2 cellular contexts compared by ENCODE assay signal in genomic region chr3:171116802-171117395, GRCh38.
TF ChIP-seq lines count a peak whose summit lies in the region.

No MANE protein-coding gene starts in this region.

TF ChIP-seq in HCT116, 20 proteins besides CTCF, POLR2A, EP300 and RAD21 (continued from another document):
- TF ChIP-seq MAX (IDR thresholded peaks at IDR 0.05) (no peak), ATF3 (IDR thresholded peaks at IDR 0.05) (no peak), EGR1 (IDR thresholded peaks at IDR 0.05; ENCODE audit: low read depth) (no peak), TCF7L2 (IDR thresholded peaks at IDR 0.05; ENCODE audit: borderline replicate concordance, extremely low read depth, insufficient read depth, insufficient read length) (no peak)
TF ChIP-seq in HCT116: peak in this region for 0.

TF ChIP-seq in H1, 55 proteins besides CTCF, POLR2A, EP300 and RAD21 (continued from another document):
- no peak for TF ChIP-seq USF2 (IDR thresholded peaks at IDR 0.05; ENCODE audit: low read length)
- peak; percentile 68 for TF ChIP-seq E2F6 (IDR thresholded peaks at IDR 0.05)
- no peak for TF ChIP-seq CHD7 (IDR thresholded peaks at IDR 0.05; ENCODE audit: insufficient replicate concordance, low read length)
- no peak for TF ChIP-seq TCF12 (IDR thresholded peaks at IDR 0.05; ENCODE audit: low read depth, low read length)
- TF ChIP-seq SRF (IDR thresholded peaks at IDR 0.05; ENCODE audit: low read depth, low read length): no peak
- TF ChIP-seq TBP (IDR thresholded peaks at IDR 0.05; ENCODE audit: low read depth, low read length): no peak
- TF ChIP-seq ATF2 (IDR thresholded peaks at IDR 0.05; ENCODE audit: low read length): no peak
- no peak for TF ChIP-seq BCL11A (IDR thresholded peaks at IDR 0.05; ENCODE audit: low read depth in 2 of 2, low read length in 2 of 2)
